In genomic region chr2:158154596-158154995, GRCh38 we compare ENCODE assay signal across 18 cellular contexts. TPM values are rescaled to one million over a fixed set of nuclear protein-coding genes. Genes with fewer than 3 reads are reported as not detected.
DNase-seq lines count a peak whose midpoint lies in the region; ATAC-seq, FAIRE-seq and TF ChIP-seq lines count a peak whose summit lies in the region.
"Had no signal": no experiment of that assay in that cellular context is flagged by ENCODE, and none has a peak within 500 bp of the region (broad histone marks: within the 10 kb centered on the region; RNA-seq: fewer than 3 reads in every experiment).

No MANE protein-coding gene starts in this region.

- DNase-seq in A549 (ENCODE audit: low read depth in 1 of 2, low spot score in 1 of 2) (peak in 1 of 2 experiments; percentile 16), HT1080 (ENCODE audit: low read depth) (peak; percentile 48), K562 (ENCODE audit: extremely low read depth in 1 of 4, low spot score in 3 of 4) (no peak), trophoblast cell (peak; percentile 87 to 90), GF-D8 (lab: John Stamatoyannopoulos, UW) (no peak), chondrocyte (ENCODE audit: low spot score) (no peak), NCI-H128 (lab: John Stamatoyannopoulos, UW; ENCODE audit: unreplicated experiment) (no peak)
- DNase-seq: BE2C; CD4-positive, alpha-beta memory T cell; DND-41; GDM1; HCEC 1CT; HFFc6 had no signal

- peaks cover 20% of the 10 kb centered on the region for H3K9me3 Mint-ChIP-seq in chondrocyte (ENCODE audit: low read depth)

- ATAC-seq in A549 (no peak), K562 (peak; percentile 51; the same call in 1 of the 3 replicates)

- H2AFZ ChIP-seq in K562 (ENCODE audit: low read depth, low read length) (no peak overlapping the region), trophoblast cell (ENCODE audit: insufficient read depth, low read length, poor library complexity) (no peak overlapping the region)

- no peak for TF ChIP-seq CTCF in A549 (IDR thresholded peaks at IDR 0.05)
- no peak for TF ChIP-seq CTCF in K562 (IDR thresholded peaks at IDR 0.05 in 2 of 3, conservative IDR thresholded peaks at IDR 0.05 in 1 of 3; ENCODE audit: insufficient read depth in 2 of 3, low read depth in 1 of 3, low read length in 3 of 3)
- no peak for TF ChIP-seq CTCF in chondrocyte (IDR thresholded peaks at IDR 0.05)

- no peak overlapping the region for H3K18ac ChIP-seq in trophoblast cell (ENCODE audit: low read length)

- CTCF ChIA-PET in A549 (lab: Yijun Ruan, JAX), result no interaction called here
- CTCF ChIA-PET in K562 (lab: Yijun Ruan, JAX; ENCODE audit: low intra/inter-chr PET ratio), result no interaction called here

- peaks cover 2% of the 10 kb centered on the region for H3K79me1 ChIP-seq in trophoblast cell (ENCODE audit: low read length)

- no peak for TF ChIP-seq EP300 in A549 (IDR thresholded peaks at IDR 0.05)
- no peak for TF ChIP-seq EP300 in K562 (IDR thresholded peaks at IDR 0.05; ENCODE audit: low read length)

- H3K23ac ChIP-seq in trophoblast cell (ENCODE audit: low read length), result no peak overlapping the region

- H3K4me2 ChIP-seq in A549 (no peak overlapping the region), K562 (ENCODE audit: insufficient read depth, low read length) (no peak overlapping the region), trophoblast cell (ENCODE audit: low read length) (no peak overlapping the region)

- H4K20me1 ChIP-seq in K562 (replicated peaks; ENCODE audit: control insufficient read depth, insufficient read depth, low read length), result no peaks in the 10 kb centered on the region

- no peak for TF ChIP-seq POLR2A in A549 (IDR thresholded peaks at IDR 0.05; ENCODE audit: low read length)
- no peak for TF ChIP-seq POLR2A in K562 (conservative IDR thresholded peaks at IDR 0.05)

- H4K8ac ChIP-seq in trophoblast cell (ENCODE audit: low read depth, low read length), result no peak overlapping the region

- TF ChIP-seq RAD21 in A549 (conservative IDR thresholded peaks at IDR 0.05 in 1 of 2, IDR thresholded peaks at IDR 0.05 in 1 of 2) (no peak), K562 (CRISPR knock-in tag; conservative IDR thresholded peaks at IDR 0.05 in 1 of 2, IDR thresholded peaks at IDR 0.05 in 1 of 2) (no peak)

- POLR2A ChIA-PET in A549 (lab: Yijun Ruan, JAX), result no interaction called here
- POLR2A ChIA-PET in K562 (lab: Yijun Ruan, JAX), result no interaction called here

- no peak overlapping the region for H2BK5ac ChIP-seq in trophoblast cell (ENCODE audit: low read depth, low read length, poor library complexity)

- no peak overlapping the region for H4K91ac ChIP-seq in trophoblast cell (ENCODE audit: low read depth, low read length)

- no peak overlapping the region for H4K12ac ChIP-seq in trophoblast cell (ENCODE audit: low read depth, low read length)

- no peaks in the 10 kb centered on the region for H3K9me3 ChIP-seq in A549
- no peaks in the 10 kb centered on the region for H3K9me3 ChIP-seq in K562 (replicated peaks; ENCODE audit: control insufficient read depth, insufficient read depth, low read depth, low read length)
- no peaks in the 10 kb centered on the region for H3K9me3 ChIP-seq in trophoblast cell (ENCODE audit: insufficient read depth, low read depth, low read length)
- H3K9me3 ChIP-seq: BE2C had no signal

- no peak overlapping the region for H3K9ac ChIP-seq in K562 (ENCODE audit: insufficient read depth in 1 of 2, low read depth in 2 of 2, low read length in 2 of 2)
- no peak overlapping the region for H3K9ac ChIP-seq in trophoblast cell (ENCODE audit: low read length)

- no peak overlapping the region for H3K4ac ChIP-seq in trophoblast cell (ENCODE audit: low read depth, low read length)

- no TSS peak for BruUV-seq in K562 (replicated peaks; lab: Mats Ljungman, UMichigan)

- no peak overlapping the region for H3K4me3 Mint-ChIP-seq in chondrocyte (ENCODE audit: unreplicated experiment)
- H3K4me3 Mint-ChIP-seq: CD4-positive, alpha-beta memory T cell; HFFc6; IgD-negative memory B cell had no signal

- H3K36me3 Mint-ChIP-seq in chondrocyte (ENCODE audit: low read depth), result peaks cover 4% of the 10 kb centered on the region
- H3K36me3 Mint-ChIP-seq: CD4-positive, alpha-beta memory T cell; IgD-negative memory B cell had no signal

- no peaks in the 10 kb centered on the region for H3K27me3 Mint-ChIP-seq in chondrocyte (ENCODE audit: low read depth)
- H3K27me3 Mint-ChIP-seq: IgD-negative memory B cell had no signal

- H3K4me1 Mint-ChIP-seq in chondrocyte (ENCODE audit: low read depth), result no peaks in the 10 kb centered on the region
- H3K4me1 Mint-ChIP-seq: CD4-positive, alpha-beta memory T cell; IgD-negative memory B cell had no signal

- no peak overlapping the region for H2BK120ac ChIP-seq in trophoblast cell (ENCODE audit: insufficient read depth, low read length, poor library complexity)

- H3K27ac ChIP-seq in A549 (no peak overlapping the region), K562 (ENCODE audit: extremely low read depth, low read depth, low read length) (no peak overlapping the region), trophoblast cell (ENCODE audit: low read depth, low read length) (no peak overlapping the region)
- H3K27ac ChIP-seq: C4-2B had no signal

- no peaks in the 10 kb centered on the region for H3K36me3 ChIP-seq in K562 (ENCODE audit: control insufficient read depth, insufficient read depth, low read length)
- no peaks in the 10 kb centered on the region for H3K36me3 ChIP-seq in trophoblast cell (ENCODE audit: control insufficient read depth in 1 of 2, insufficient read depth in 2 of 2, low read length in 2 of 2)
- H3K36me3 ChIP-seq: BE2C had no signal

- no peak overlapping the region for H2BK12ac ChIP-seq in trophoblast cell (ENCODE audit: low read length)

- H3K9me1 ChIP-seq in K562 (ENCODE audit: control insufficient read depth, insufficient read depth, low read length), result no peaks in the 10 kb centered on the region

- H3K4me3 ChIP-seq in A549, result no peak overlapping the region
- no peak overlapping the region for H3K4me3 ChIP-seq in K562
- no peak overlapping the region for H3K4me3 ChIP-seq in trophoblast cell (ENCODE audit: low read depth, low read length)

- in situ Hi-C loops in K562 (cut with MboI), result no loop called here

- H3K4me1 ChIP-seq in A549 (peaks cover 5% of the 10 kb centered on the region; the same call in 1 of the 3 replicates), K562 (replicated peaks in 1 of 2; ENCODE audit: control insufficient read depth in 2 of 2, insufficient read depth in 2 of 2, low read length in 2 of 2) (no peaks in the 10 kb centered on the region), trophoblast cell (ENCODE audit: control insufficient read depth in 1 of 2, insufficient read depth in 2 of 2, low read length in 2 of 2) (no peaks in the 10 kb centered on the region)
- H3K4me1 ChIP-seq: BE2C had no signal

- intact Hi-C loops in K562 (cut with micrococcal nuclease), result no loop called here

- H3K27me3 ChIP-seq in K562 (ENCODE audit: control insufficient read depth in 2 of 2, insufficient read depth in 2 of 2, low read length in 2 of 2) (no peaks in the 10 kb centered on the region), trophoblast cell (ENCODE audit: insufficient read depth, low read length) (no peaks in the 10 kb centered on the region)
- H3K27me3 ChIP-seq: BE2C had no signal

- FAIRE-seq in A549 (lab: Jason Lieb, UNC) (no peak), K562 (lab: Jason Lieb, UNC) (no peak)
- FAIRE-seq: A204.1 had no signal

- no peak overlapping the region for H3K14ac ChIP-seq in trophoblast cell (ENCODE audit: low read length)

- no peak overlapping the region for H3K27ac Mint-ChIP-seq in chondrocyte (ENCODE audit: unreplicated experiment)
- H3K27ac Mint-ChIP-seq: CD4-positive, alpha-beta memory T cell; HFFc6; IgD-negative memory B cell had no signal

- H2AK5ac ChIP-seq in trophoblast cell (ENCODE audit: low read length), result no peak overlapping the region

- H3K79me2 ChIP-seq in K562 (ENCODE audit: control insufficient read depth, insufficient read depth, low read length) (no peaks in the 10 kb centered on the region), trophoblast cell (ENCODE audit: control insufficient read depth, insufficient read depth, low read length, poor library complexity) (no peaks in the 10 kb centered on the region)

TF ChIP-seq in A549, 52 proteins besides CTCF, POLR2A, EP300 and RAD21:
- TF ChIP-seq JUNB (IDR thresholded peaks at IDR 0.05), result no peak
- peak; percentile 25 for TF ChIP-seq MAFK (IDR thresholded peaks at IDR 0.05; ENCODE audit: partially characterized antibody)

TF ChIP-seq in K562, 482 proteins besides CTCF, POLR2A, EP300 and RAD21 (continues in another document):
- TF ChIP-seq NFE2 (IDR thresholded peaks at IDR 0.05; ENCODE audit: low read depth) (peak; percentile 72), C11orf30 (IDR thresholded peaks at IDR 0.05; ENCODE audit: low read depth) (peak; percentile 55; the same call in 1 of the 2 replicates), POLR2H (tag; IDR thresholded peaks at IDR 0.05; ENCODE audit: low read depth) (no peak), ZNF316 (IDR thresholded peaks at IDR 0.05) (0 out of 2 replicates have a peak, but pooled peaks have one; percentile 33)

RNA-seq across cellular contexts. Expression of gene UPP2, which starts 52.9 kb away (rescaled TPM):
- polyA plus RNA-seq in A549 (2011; rRNA removed) (not detected in 2 replicates), A549 (2017; fragmentation: RNase III; extraction: RNeasy Plus Mini Kit Qiagen cat#74134 plus additional on column Dnase treatment) (not detected in 3 replicates), K562 (2011; rRNA removed) (not detected in 2 replicates), K562 (2014; fragmentation: Illumina TruSeq; extraction: Trizol) (not detected in 2 replicates), K562 (2014; fragmentation: Nextera tagmentation; extraction: Ambion mirVana) (not detected), K562 (2014; rRNA removed) (not detected in 2 replicates)
- polyA plus RNA-seq in A549 (2012; cell fraction: cytosol; rRNA removed), result not detected in 2 replicates
- not detected in 2 replicates for polyA plus RNA-seq in A549 (2012; cell fraction: nucleus; rRNA removed)
- not detected in 2 replicates for polyA minus RNA-seq in A549 (2011; rRNA and poly(A)+ RNA removed)
- not detected in 2 replicates for total RNA-seq in HT1080 (2014; rRNA removed; shearing (Covaris generic))
- not detected in 2 replicates for polyA plus RNA-seq in HT1080 (2015; cell fraction: cytosol; rRNA removed)
- not detected in 2 replicates for polyA plus RNA-seq in HT1080 (2015; cell fraction: nucleus; rRNA removed)
- not detected in 2 replicates for total RNA-seq in K562 (2011; cell fraction: chromatin; rRNA removed; ENCODE audit: low replicate concordance)
- total RNA-seq in K562 (2011; cell fraction: nucleolus; rRNA removed), result not detected in 2 replicates
- total RNA-seq in K562 (2011; cell fraction: nucleoplasm; rRNA removed), result not detected in 2 replicates
- total RNA-seq in K562 (2014; rRNA removed) (not detected in 2 replicates), K562 (2014; rRNA removed; fragmentation: Illumina TruSeq; extraction: Trizol) (not detected in 2 replicates), K562 (2015; rRNA removed; fragmentation: Illumina TruSeq; extraction: Trizol) (not detected in 2 replicates), K562 (2021) (not detected in 2 replicates), chondrocyte (0.60 TPM in 1 of 3 replicates, not detected in the others)
- not detected in 2 replicates for polyA plus RNA-seq in K562 (2011; cell fraction: cytosol; rRNA removed)
- polyA plus RNA-seq in K562 (2011; cell fraction: nucleus; rRNA removed), result not detected in 2 replicates
- 0.03 and 0.04 TPM in 2 replicates for polyA plus RNA-seq in K562 (2012)
- polyA minus RNA-seq in K562 (2011; rRNA and poly(A)+ RNA removed), result not detected in 2 replicates
- polyA minus RNA-seq in K562 (2011; cell fraction: cytosol; rRNA and poly(A)+ RNA removed), result not detected in 2 replicates
- polyA minus RNA-seq in K562 (2011; cell fraction: nucleus; rRNA and poly(A)+ RNA removed), result not detected in 2 replicates
- not detected in 2 replicates for polyA plus RNA-seq in trophoblast cell (2013)
- total RNA-seq: CD4-positive, alpha-beta memory T cell; H4; HFFc6 had no signal
- polyA plus RNA-seq: AG04450; CD4-positive, alpha-beta memory T cell; IgD-negative memory B cell had no signal

Comparison
In these comparisons a context has a peak if more than half of its experiments do, and no peak if none do; other contexts are left out.
1. DNase-seq: peak in HT1080 (single experiment) and trophoblast cell (2 of 2); none in K562 (0 of 4), GF-D8 (single experiment), chondrocyte (single experiment) and NCI-H128 (single experiment).
2. Of the 35 proteins assayed by ChIP-seq in both K562 and A549: peak only in K562: none; only in A549: MAFK; in both: none; in neither: 34.